Comparison of ENCODE assay signal across 3 cellular contexts in the genomic region with DNA sequence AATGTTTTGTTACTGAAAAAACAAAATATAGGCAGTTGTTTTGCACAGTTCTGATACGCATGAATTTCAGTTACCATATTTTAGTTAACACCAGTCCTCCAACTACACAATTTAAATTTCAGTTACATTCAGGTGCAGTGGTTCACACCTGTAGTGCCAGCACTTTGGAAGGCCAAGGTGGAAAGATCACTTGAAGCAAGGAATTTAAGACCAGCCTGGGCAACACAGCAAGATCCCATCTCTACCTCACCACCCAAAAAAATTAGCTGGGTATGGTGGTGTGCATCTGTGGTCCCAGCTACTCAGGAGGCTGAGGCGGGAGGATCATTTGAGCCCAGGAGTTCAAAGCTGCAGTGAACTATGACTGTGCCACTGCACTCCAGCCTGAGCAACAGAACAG.
TF ChIP-seq lines count a peak whose summit lies in the region.

No MANE protein-coding gene starts in this region.

TF ChIP-seq in HepG2, 621 proteins besides CTCF, POLR2A, EP300 and RAD21:
- TF ChIP-seq ZNF121 (CRISPR knock-in tag; IDR thresholded peaks at IDR 0.05) (peak; percentile 87), ZC3H13 (CRISPR knock-in tag; IDR thresholded peaks at IDR 0.05) (no peak)

TF ChIP-seq in HEK293, 187 proteins besides CTCF, POLR2A, EP300 and RAD21:
- TF ChIP-seq, protein P1, sequence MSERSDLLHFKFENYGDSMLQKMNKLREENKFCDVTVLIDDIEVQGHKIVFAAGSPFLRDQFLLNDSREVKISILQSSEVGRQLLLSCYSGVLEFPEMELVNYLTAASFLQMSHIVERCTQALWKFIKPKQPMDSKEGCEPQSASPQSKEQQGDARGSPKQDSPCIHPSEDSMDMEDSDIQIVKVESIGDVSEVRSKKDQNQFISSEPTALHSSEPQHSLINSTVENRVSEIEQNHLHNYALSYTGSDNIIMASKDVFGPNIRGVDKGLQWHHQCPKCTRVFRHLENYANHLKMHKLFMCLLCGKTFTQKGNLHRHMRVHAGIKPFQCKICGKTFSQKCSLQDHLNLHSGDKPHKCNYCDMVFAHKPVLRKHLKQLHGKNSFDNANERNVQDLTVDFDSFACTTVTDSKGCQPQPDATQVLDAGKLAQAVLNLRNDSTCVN (tag by site-specific recombination; optimal IDR thresholded peaks at IDR 0.05), result no peak
- TF ChIP-seq, protein P2, sequence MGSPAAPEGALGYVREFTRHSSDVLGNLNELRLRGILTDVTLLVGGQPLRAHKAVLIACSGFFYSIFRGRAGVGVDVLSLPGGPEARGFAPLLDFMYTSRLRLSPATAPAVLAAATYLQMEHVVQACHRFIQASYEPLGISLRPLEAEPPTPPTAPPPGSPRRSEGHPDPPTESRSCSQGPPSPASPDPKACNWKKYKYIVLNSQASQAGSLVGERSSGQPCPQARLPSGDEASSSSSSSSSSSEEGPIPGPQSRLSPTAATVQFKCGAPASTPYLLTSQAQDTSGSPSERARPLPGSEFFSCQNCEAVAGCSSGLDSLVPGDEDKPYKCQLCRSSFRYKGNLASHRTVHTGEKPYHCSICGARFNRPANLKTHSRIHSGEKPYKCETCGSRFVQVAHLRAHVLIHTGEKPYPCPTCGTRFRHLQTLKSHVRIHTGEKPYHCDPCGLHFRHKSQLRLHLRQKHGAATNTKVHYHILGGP (tag by site-specific recombination; IDR thresholded peaks at IDR 0.05), result no peak
- TF ChIP-seq, protein P3, sequence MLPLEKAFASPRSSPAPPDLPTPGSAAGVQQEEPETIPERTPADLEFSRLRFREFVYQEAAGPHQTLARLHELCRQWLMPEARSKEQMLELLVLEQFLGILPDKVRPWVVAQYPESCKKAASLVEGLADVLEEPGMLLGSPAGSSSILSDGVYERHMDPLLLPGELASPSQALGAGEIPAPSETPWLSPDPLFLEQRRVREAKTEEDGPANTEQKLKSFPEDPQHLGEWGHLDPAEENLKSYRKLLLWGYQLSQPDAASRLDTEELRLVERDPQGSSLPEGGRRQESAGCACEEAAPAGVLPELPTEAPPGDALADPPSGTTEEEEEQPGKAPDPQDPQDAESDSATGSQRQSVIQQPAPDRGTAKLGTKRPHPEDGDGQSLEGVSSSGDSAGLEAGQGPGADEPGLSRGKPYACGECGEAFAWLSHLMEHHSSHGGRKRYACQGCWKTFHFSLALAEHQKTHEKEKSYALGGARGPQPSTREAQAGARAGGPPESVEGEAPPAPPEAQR (tag by site-specific recombination; IDR thresholded peaks at IDR 0.05), result no peak
- TF ChIP-seq YY2 (tag by site-specific recombination; IDR thresholded peaks at IDR 0.05), result no peak
- TF ChIP-seq, protein P4, sequence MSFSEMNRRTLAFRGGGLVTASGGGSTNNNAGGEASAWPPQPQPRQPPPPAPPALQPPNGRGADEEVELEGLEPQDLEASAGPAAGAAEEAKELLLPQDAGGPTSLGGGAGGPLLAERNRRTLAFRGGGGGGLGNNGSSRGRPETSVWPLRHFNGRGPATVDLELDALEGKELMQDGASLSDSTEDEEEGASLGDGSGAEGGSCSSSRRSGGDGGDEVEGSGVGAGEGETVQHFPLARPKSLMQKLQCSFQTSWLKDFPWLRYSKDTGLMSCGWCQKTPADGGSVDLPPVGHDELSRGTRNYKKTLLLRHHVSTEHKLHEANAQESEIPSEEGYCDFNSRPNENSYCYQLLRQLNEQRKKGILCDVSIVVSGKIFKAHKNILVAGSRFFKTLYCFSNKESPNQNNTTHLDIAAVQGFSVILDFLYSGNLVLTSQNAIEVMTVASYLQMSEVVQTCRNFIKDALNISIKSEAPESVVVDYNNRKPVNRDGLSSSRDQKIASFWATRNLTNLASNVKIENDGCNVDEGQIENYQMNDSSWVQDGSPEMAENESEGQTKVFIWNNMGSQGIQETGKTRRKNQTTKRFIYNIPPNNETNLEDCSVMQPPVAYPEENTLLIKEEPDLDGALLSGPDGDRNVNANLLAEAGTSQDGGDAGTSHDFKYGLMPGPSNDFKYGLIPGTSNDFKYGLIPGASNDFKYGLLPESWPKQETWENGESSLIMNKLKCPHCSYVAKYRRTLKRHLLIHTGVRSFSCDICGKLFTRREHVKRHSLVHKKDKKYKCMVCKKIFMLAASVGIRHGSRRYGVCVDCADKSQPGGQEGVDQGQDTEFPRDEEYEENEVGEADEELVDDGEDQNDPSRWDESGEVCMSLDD (tag by site-specific recombination; IDR thresholded peaks at IDR 0.05), result no peak
- TF ChIP-seq ZNF529 (tag by site-specific recombination; IDR thresholded peaks at IDR 0.05; ENCODE audit: insufficient replicate concordance), result no peak
- peak; percentile 57; the same call in 1 of the 2 replicates for TF ChIP-seq ZNF121 (tag by site-specific recombination; IDR thresholded peaks at IDR 0.05)
- no peak for TF ChIP-seq ZNF571 (tag by site-specific recombination; IDR thresholded peaks at IDR 0.05)
TF ChIP-seq in HEK293: peak in this region for 1.

TF ChIP-seq in WTC11, 78 proteins besides CTCF, POLR2A, EP300 and RAD21:
- peak; percentile 96 for TF ChIP-seq ZNF121 (CRISPR knock-in tag; IDR thresholded peaks at IDR 0.05)
- TF ChIP-seq, protein P5, sequence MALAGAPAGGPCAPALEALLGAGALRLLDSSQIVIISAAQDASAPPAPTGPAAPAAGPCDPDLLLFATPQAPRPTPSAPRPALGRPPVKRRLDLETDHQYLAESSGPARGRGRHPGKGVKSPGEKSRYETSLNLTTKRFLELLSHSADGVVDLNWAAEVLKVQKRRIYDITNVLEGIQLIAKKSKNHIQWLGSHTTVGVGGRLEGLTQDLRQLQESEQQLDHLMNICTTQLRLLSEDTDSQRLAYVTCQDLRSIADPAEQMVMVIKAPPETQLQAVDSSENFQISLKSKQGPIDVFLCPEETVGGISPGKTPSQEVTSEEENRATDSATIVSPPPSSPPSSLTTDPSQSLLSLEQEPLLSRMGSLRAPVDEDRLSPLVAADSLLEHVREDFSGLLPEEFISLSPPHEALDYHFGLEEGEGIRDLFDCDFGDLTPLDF (CRISPR knock-in tag; IDR thresholded peaks at IDR 0.05), result no peak
- TF ChIP-seq NFYB (CRISPR knock-in tag; conservative IDR thresholded peaks at IDR 0.05; ENCODE audit: low read depth), result no peak
- TF ChIP-seq, protein P6, sequence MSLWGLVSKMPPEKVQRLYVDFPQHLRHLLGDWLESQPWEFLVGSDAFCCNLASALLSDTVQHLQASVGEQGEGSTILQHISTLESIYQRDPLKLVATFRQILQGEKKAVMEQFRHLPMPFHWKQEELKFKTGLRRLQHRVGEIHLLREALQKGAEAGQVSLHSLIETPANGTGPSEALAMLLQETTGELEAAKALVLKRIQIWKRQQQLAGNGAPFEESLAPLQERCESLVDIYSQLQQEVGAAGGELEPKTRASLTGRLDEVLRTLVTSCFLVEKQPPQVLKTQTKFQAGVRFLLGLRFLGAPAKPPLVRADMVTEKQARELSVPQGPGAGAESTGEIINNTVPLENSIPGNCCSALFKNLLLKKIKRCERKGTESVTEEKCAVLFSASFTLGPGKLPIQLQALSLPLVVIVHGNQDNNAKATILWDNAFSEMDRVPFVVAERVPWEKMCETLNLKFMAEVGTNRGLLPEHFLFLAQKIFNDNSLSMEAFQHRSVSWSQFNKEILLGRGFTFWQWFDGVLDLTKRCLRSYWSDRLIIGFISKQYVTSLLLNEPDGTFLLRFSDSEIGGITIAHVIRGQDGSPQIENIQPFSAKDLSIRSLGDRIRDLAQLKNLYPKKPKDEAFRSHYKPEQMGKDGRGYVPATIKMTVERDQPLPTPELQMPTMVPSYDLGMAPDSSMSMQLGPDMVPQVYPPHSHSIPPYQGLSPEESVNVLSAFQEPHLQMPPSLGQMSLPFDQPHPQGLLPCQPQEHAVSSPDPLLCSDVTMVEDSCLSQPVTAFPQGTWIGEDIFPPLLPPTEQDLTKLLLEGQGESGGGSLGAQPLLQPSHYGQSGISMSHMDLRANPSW (CRISPR knock-in tag; conservative IDR thresholded peaks at IDR 0.05; ENCODE audit: low read depth), result no peak
- TF ChIP-seq SOX15 (CRISPR knock-in tag; IDR thresholded peaks at IDR 0.05), result no peak
- TF ChIP-seq, protein P7, sequence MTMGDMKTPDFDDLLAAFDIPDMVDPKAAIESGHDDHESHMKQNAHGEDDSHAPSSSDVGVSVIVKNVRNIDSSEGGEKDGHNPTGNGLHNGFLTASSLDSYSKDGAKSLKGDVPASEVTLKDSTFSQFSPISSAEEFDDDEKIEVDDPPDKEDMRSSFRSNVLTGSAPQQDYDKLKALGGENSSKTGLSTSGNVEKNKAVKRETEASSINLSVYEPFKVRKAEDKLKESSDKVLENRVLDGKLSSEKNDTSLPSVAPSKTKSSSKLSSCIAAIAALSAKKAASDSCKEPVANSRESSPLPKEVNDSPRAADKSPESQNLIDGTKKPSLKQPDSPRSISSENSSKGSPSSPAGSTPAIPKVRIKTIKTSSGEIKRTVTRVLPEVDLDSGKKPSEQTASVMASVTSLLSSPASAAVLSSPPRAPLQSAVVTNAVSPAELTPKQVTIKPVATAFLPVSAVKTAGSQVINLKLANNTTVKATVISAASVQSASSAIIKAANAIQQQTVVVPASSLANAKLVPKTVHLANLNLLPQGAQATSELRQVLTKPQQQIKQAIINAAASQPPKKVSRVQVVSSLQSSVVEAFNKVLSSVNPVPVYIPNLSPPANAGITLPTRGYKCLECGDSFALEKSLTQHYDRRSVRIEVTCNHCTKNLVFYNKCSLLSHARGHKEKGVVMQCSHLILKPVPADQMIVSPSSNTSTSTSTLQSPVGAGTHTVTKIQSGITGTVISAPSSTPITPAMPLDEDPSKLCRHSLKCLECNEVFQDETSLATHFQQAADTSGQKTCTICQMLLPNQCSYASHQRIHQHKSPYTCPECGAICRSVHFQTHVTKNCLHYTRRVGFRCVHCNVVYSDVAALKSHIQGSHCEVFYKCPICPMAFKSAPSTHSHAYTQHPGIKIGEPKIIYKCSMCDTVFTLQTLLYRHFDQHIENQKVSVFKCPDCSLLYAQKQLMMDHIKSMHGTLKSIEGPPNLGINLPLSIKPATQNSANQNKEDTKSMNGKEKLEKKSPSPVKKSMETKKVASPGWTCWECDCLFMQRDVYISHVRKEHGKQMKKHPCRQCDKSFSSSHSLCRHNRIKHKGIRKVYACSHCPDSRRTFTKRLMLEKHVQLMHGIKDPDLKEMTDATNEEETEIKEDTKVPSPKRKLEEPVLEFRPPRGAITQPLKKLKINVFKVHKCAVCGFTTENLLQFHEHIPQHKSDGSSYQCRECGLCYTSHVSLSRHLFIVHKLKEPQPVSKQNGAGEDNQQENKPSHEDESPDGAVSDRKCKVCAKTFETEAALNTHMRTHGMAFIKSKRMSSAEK (CRISPR knock-in tag; IDR thresholded peaks at IDR 0.05; ENCODE audit: borderline replicate concordance), result no peak
- no peak for TF ChIP-seq ZNF317 (CRISPR knock-in tag; IDR thresholded peaks at IDR 0.05; ENCODE audit: borderline replicate concordance, low read depth)
TF ChIP-seq in WTC11: peak in this region for 1.
